ENCODE assay signal across 23 cellular contexts in genomic region chr11:68759991-68760390, GRCh38. TPM values are rescaled to one million over a fixed set of nuclear protein-coding genes. Genes with fewer than 3 reads are reported as not detected.
A peak's percentile ranks its signal among the peaks of the same experiment; 100 is the strongest.
DNase-seq lines count a peak whose midpoint lies in the region; TF ChIP-seq lines count a peak whose summit lies in the region.
"Had no signal": no experiment of that assay in that cellular context is flagged by ENCODE, and none has a peak within 500 bp of the region (broad histone marks: within the 10 kb centered on the region; RNA-seq: fewer than 3 reads in every experiment).

No MANE protein-coding gene starts in this region.

- no peak overlapping the region for H3K4ac ChIP-seq in neuronal stem cell (ENCODE audit: low read length)

- peaks cover 10% of the 10 kb centered on the region for H3K27me3 Mint-ChIP-seq in nephron progenitor cell (ENCODE audit: low read depth, poor library complexity)
- no peaks in the 10 kb centered on the region for H3K27me3 Mint-ChIP-seq in activated CD4-positive, alpha-beta T cell treated with anti-CD3 and anti-CD28 coated beads, Interleukin-2, amount 10 ng/mL, durations not matched to agents 24 days and 14 days
- H3K27me3 Mint-ChIP-seq: CD4-positive, alpha-beta memory T cell; CD4-positive, CD25-positive, alpha-beta regulatory T cell; CD8-positive, alpha-beta memory T cell had no signal

- no peak overlapping the region for H3K23ac ChIP-seq in neuronal stem cell (ENCODE audit: low read depth, low read length, poor library complexity)

- no peaks in the 10 kb centered on the region for H3K36me3 ChIP-seq in WERI-Rb-1
- no peaks in the 10 kb centered on the region for H3K36me3 ChIP-seq in neuronal stem cell (replicated peaks in 1 of 2; ENCODE audit: control insufficient read depth in 2 of 2, insufficient read depth in 2 of 2, low read length in 2 of 2)
- peaks cover 27 to 48% of the 10 kb centered on the region in 2 experiments for H3K36me3 ChIP-seq in SK-N-SH (replicated peaks in 1 of 2; ENCODE audit: control insufficient read depth in 1 of 2, insufficient read depth in 2 of 2, low read length in 1 of 2)

- H2BK12ac ChIP-seq in neuronal stem cell (ENCODE audit: low read length) = no peak overlapping the region

- no peak overlapping the region for H2AFZ ChIP-seq in neuronal stem cell (ENCODE audit: low read length)
- H2AFZ ChIP-seq in SK-N-SH (ENCODE audit: low read depth) = no peak overlapping the region

- no peak overlapping the region for H2BK15ac ChIP-seq in neuronal stem cell (ENCODE audit: low read length)

- H3K9me2 ChIP-seq in SK-N-SH = no peaks in the 10 kb centered on the region

- H3K4me3 Mint-ChIP-seq in nephron progenitor cell = no peak overlapping the region
- H3K4me3 Mint-ChIP-seq in activated CD4-positive, alpha-beta T cell treated with anti-CD3 and anti-CD28 coated beads, Interleukin-2, amount 10 ng/mL, durations not matched to agents 24 days and 14 days = no peak overlapping the region
- H3K4me3 Mint-ChIP-seq: CD14-positive monocyte; CD4-positive, alpha-beta memory T cell; CD4-positive, CD25-positive, alpha-beta regulatory T cell; CD8-positive, alpha-beta memory T cell had no signal

- no peak overlapping the region for H2BK120ac ChIP-seq in neuronal stem cell (ENCODE audit: low read depth, low read length)

- peak overlapping the region; percentile 50 for H2AK5ac ChIP-seq in neuronal stem cell (ENCODE audit: low read depth, low read length)

- H3K27ac ChIP-seq in WERI-Rb-1 = no peak overlapping the region
- no peak overlapping the region for H3K27ac ChIP-seq in neuronal stem cell (replicated peaks; ENCODE audit: low read length)
- H3K27ac ChIP-seq in SK-N-SH (ENCODE audit: low read depth in 2 of 2, low read length in 1 of 2) = no peak overlapping the region
- H3K27ac ChIP-seq: BLaER1 had no signal

- DNase-seq in WERI-Rb-1 (peak; percentile 27), nephron progenitor cell (no peak), neuronal stem cell (ENCODE audit: low spot score) (no peak), SK-N-SH (no peak)
- no peak for DNase-seq in activated CD4-positive, alpha-beta T cell treated with anti-CD3 and anti-CD28 coated beads, Interleukin-2, amount 10 ng/mL, durations not matched to agents 24 days and 14 days
- DNase-seq: 8988T; ACHN; BE2C; C1 segment of cervical spinal cord; CD4-positive, alpha-beta memory T cell; CD4-positive, CD25-positive, alpha-beta regulatory T cell; CD8-positive, alpha-beta memory T cell; COR-L47; DMS 273 treated with DMSO at 0.1 percent for 48 hours; DMS153; DMS53; DMS79; DND-41; EL; GDM1 had no signal

- peaks cover 4% of the 10 kb centered on the region for H3F3A ChIP-seq in SK-N-SH (replicated peaks; ENCODE audit: insufficient read depth)

- POLR2A ChIA-PET in SK-N-SH (lab: Yijun Ruan, JAX) = interaction anchor here (0.5 kb wide), 1 partner anchor 71 kb away, joined by 3 read pairs; no protein-coding TSS in a partner anchor

- TF ChIP-seq EP300 in SK-N-SH (IDR thresholded peaks at IDR 0.05; ENCODE audit: borderline replicate concordance in 1 of 2, low read depth in 1 of 2, low read length in 1 of 2) = no peak

- no peak overlapping the region for H3K18ac ChIP-seq in neuronal stem cell (ENCODE audit: low read length)

- no peak overlapping the region for H2BK5ac ChIP-seq in neuronal stem cell (ENCODE audit: low read length)

- TF ChIP-seq CTCF in WERI-Rb-1 (IDR thresholded peaks at IDR 0.05; ENCODE audit: low read depth, low read length) (no peak), nephron progenitor cell (IDR thresholded peaks at IDR 0.05) (no peak), SK-N-SH (IDR thresholded peaks at IDR 0.05) (no peak)

- TF ChIP-seq RAD21 in SK-N-SH (IDR thresholded peaks at IDR 0.05; ENCODE audit: low read length) = no peak

- H4K91ac ChIP-seq in neuronal stem cell (ENCODE audit: low read depth, low read length, poor library complexity) = no peak overlapping the region

- H4K8ac ChIP-seq in neuronal stem cell (ENCODE audit: low read depth, low read length) = peak overlapping the region; percentile 74

- intact Hi-C loops in activated CD4-positive, alpha-beta T cell treated with anti-CD3 and anti-CD28 coated beads, Interleukin-2, amount 10 ng/mL, durations not matched to agents 24 days and 14 days (cut with micrococcal nuclease) = no loop called here

- H3K9me3 ChIP-seq in WERI-Rb-1 (ENCODE audit: severe bottlenecking) = no peaks in the 10 kb centered on the region
- H3K9me3 ChIP-seq in neuronal stem cell (replicated peaks in 1 of 2; ENCODE audit: control insufficient read depth in 2 of 2, insufficient read depth in 1 of 2, low read depth in 1 of 2, low read length in 2 of 2) = no peaks in the 10 kb centered on the region
- H3K9me3 ChIP-seq in SK-N-SH = no peaks in the 10 kb centered on the region
- H3K9me3 ChIP-seq: BE2C, BLaER1 had no signal

- H3K9ac ChIP-seq in neuronal stem cell (ENCODE audit: low read depth, low read length, poor library complexity) (no peak overlapping the region), SK-N-SH (no peak overlapping the region)
- H3K9ac ChIP-seq: BLaER1 had no signal

- WGBS in neuronal stem cell (ENCODE audit: extremely low coverage in 2 of 2, insufficient read length in 2 of 2, insufficient replicate concordance in 1 of 2), 2 donors = no CpG with 5 or more reads among the region's 15 CpGs
- WGBS in SK-N-SH (ENCODE audit: low lambda C conversion rate) = 94% methylated on average over 14 of the region's 15 CpGs

- H3K4me1 ChIP-seq in neuronal stem cell (ENCODE audit: control insufficient read depth in 2 of 2, insufficient read depth in 1 of 2, low read depth in 1 of 2, low read length in 2 of 2) = peaks cover 1 to 3% of the 10 kb centered on the region in 2 donors
- H3K4me1 ChIP-seq in SK-N-SH (ENCODE audit: control insufficient read depth in 1 of 2, insufficient read depth in 2 of 2, low read depth in 1 of 2, low read length in 1 of 2) = peaks cover 0 to 33% of the 10 kb centered on the region in 2 experiments; a peak in 1 of 4 replicates

- H3K9me3 Mint-ChIP-seq in nephron progenitor cell = no peaks in the 10 kb centered on the region
- no peaks in the 10 kb centered on the region for H3K9me3 Mint-ChIP-seq in activated CD4-positive, alpha-beta T cell treated with anti-CD3 and anti-CD28 coated beads, Interleukin-2, amount 10 ng/mL, durations not matched to agents 24 days and 14 days
- H3K9me3 Mint-ChIP-seq: CD4-positive, alpha-beta memory T cell; CD4-positive, CD25-positive, alpha-beta regulatory T cell; CD8-positive, alpha-beta memory T cell had no signal

- H3K14ac ChIP-seq in neuronal stem cell (ENCODE audit: low read length) = no peak overlapping the region

- no peak overlapping the region for H3K4me3 ChIP-seq in WERI-Rb-1 (ENCODE audit: low read depth, low read length)
- no peak overlapping the region for H3K4me3 ChIP-seq in neuronal stem cell (ENCODE audit: low read length in 2 of 2)
- H3K4me3 ChIP-seq in SK-N-SH (ENCODE audit: low read depth in 2 of 2, low read length in 1 of 2) = no peak overlapping the region
- H3K4me3 ChIP-seq: BLaER1, GM12878 had no signal

- no peaks in the 10 kb centered on the region for H3K79me2 ChIP-seq in SK-N-SH (ENCODE audit: insufficient read depth)

- no peaks in the 10 kb centered on the region for H3K79me1 ChIP-seq in neuronal stem cell (ENCODE audit: low read depth, low read length)

- peak overlapping the region; percentile 57 for H3K27ac Mint-ChIP-seq in nephron progenitor cell
- H3K27ac Mint-ChIP-seq in activated CD4-positive, alpha-beta T cell treated with anti-CD3 and anti-CD28 coated beads, Interleukin-2, amount 10 ng/mL, durations not matched to agents 24 days and 14 days = no peak overlapping the region
- H3K27ac Mint-ChIP-seq: CD4-positive, alpha-beta memory T cell; CD4-positive, CD25-positive, alpha-beta regulatory T cell; CD8-positive, alpha-beta memory T cell had no signal

- H3K27me3 ChIP-seq in WERI-Rb-1 (ENCODE audit: insufficient read depth, low read depth, severe bottlenecking) (no peaks in the 10 kb centered on the region), neuronal stem cell (ENCODE audit: control insufficient read depth in 3 of 3, insufficient read depth in 3 of 3, low read depth in 1 of 3, low read length in 3 of 3) (no peaks in the 10 kb centered on the region), SK-N-SH (ENCODE audit: insufficient read depth) (no peaks in the 10 kb centered on the region)
- H3K27me3 ChIP-seq: BE2C, BLaER1 had no signal

- no peak overlapping the region for H3K4me2 ChIP-seq in neuronal stem cell (ENCODE audit: insufficient read depth, low read length, poor library complexity, severe bottlenecking)
- no peak overlapping the region for H3K4me2 ChIP-seq in SK-N-SH
- H3K4me2 ChIP-seq: BLaER1 had no signal

- CTCF ChIA-PET in SK-N-SH (lab: Yijun Ruan, JAX) = interaction anchor here (1.4 kb wide), 1 partner anchor 131 kb away, joined by 4 read pairs; no protein-coding TSS in a partner anchor

- no peaks in the 10 kb centered on the region for H4K20me1 ChIP-seq in SK-N-SH (ENCODE audit: insufficient read depth)

- H3K36me3 Mint-ChIP-seq in nephron progenitor cell (ENCODE audit: low read depth) = no peaks in the 10 kb centered on the region
- H3K36me3 Mint-ChIP-seq in activated CD4-positive, alpha-beta T cell treated with anti-CD3 and anti-CD28 coated beads, Interleukin-2, amount 10 ng/mL, durations not matched to agents 24 days and 14 days (ENCODE audit: low read depth) = peaks cover 18% of the 10 kb centered on the region

- peaks cover 31% of the 10 kb centered on the region for H3K4me1 Mint-ChIP-seq in nephron progenitor cell
- H3K4me1 Mint-ChIP-seq in activated CD4-positive, alpha-beta T cell treated with anti-CD3 and anti-CD28 coated beads, Interleukin-2, amount 10 ng/mL, durations not matched to agents 24 days and 14 days = no peaks in the 10 kb centered on the region
- H3K4me1 Mint-ChIP-seq: CD14-positive monocyte; CD4-positive, alpha-beta memory T cell; CD4-positive, CD25-positive, alpha-beta regulatory T cell; CD8-positive, alpha-beta memory T cell had no signal

TF ChIP-seq in SK-N-SH, 30 proteins besides CTCF, POLR2A, EP300 and RAD21 (continues in another document):
- TF ChIP-seq MEF2A (IDR thresholded peaks at IDR 0.05; ENCODE audit: borderline replicate concordance, low read depth) (no peak), FOSL2 (IDR thresholded peaks at IDR 0.05; ENCODE audit: borderline replicate concordance, low read depth) (no peak), SIN3A (IDR thresholded peaks at IDR 0.05; ENCODE audit: borderline replicate concordance, low read depth, low read length) (no peak), ELF1 (IDR thresholded peaks at IDR 0.05) (no peak), TCF12 (IDR thresholded peaks at IDR 0.05) (no peak)

RNA-seq across cellular contexts. Expression of gene TESMIN, which starts 8.7 kb away (rescaled TPM):
- polyA plus RNA-seq in neuronal stem cell (2013, experiment 1 of 2) = 6.3 TPM
- 5.6 TPM for polyA plus RNA-seq in neuronal stem cell (2013, experiment 2 of 2)
- 2.0 and 3.5 TPM in 2 replicates for polyA plus RNA-seq in SK-N-SH (2012; rRNA removed)
- 2.3 and 2.9 TPM in 2 replicates for polyA plus RNA-seq in SK-N-SH (2012; cell fraction: cytosol; rRNA removed)
- polyA plus RNA-seq in SK-N-SH (2012; cell fraction: nucleus; rRNA removed) = 8.4 and 10.2 TPM in 2 replicates
- total RNA-seq in activated CD4-positive, alpha-beta T cell treated with anti-CD3 and anti-CD28 coated beads, Interleukin-2, amount 10 ng/mL, durations not matched to agents 24 days and 14 days = 1.4 and 1.6 TPM in 2 replicates
